17 cellular contexts compared by ENCODE assay signal in genomic region chr20:25459111-25459830, GRCh38. TPM values are rescaled to one million over a fixed set of nuclear protein-coding genes. Genes with fewer than 3 reads are reported as not detected.
DNase-seq lines count a peak whose midpoint lies in the region; ATAC-seq, FAIRE-seq and TF ChIP-seq lines count a peak whose summit lies in the region.
"Had no signal": no experiment of that assay in that cellular context is flagged by ENCODE, and none has a peak within 500 bp of the region (broad histone marks: within the 10 kb centered on the region; RNA-seq: fewer than 3 reads in every experiment).

No MANE protein-coding gene starts in this region.

- CTCF ChIA-PET in HepG2 (lab: Yijun Ruan, JAX; ENCODE audit: low intra/inter-chr PET ratio, low total read pairs): no interaction called here

- no peaks in the 10 kb centered on the region for H3K4me1 ChIP-seq in HepG2 (ENCODE audit: insufficient read depth, low read length)
- H3K4me1 ChIP-seq in right lobe of liver: no peaks in the 10 kb centered on the region

- H3K4me2 ChIP-seq in HepG2 (ENCODE audit: low read depth, low read length): no peak overlapping the region

- DNase-seq in HepG2 (ENCODE audit: low spot score) (no peak), right lobe of liver (no peak), mesenteric fat pad (ENCODE audit: low spot score) (peak; percentile 85), epidermal melanocyte (ENCODE audit: insufficient read length, low spot score) (no peak)
- DNase-seq in naive thymus-derived CD8-positive, alpha-beta T cell: no peak
- DNase-seq: 8988T; CD4-positive, alpha-beta memory T cell; DMS79; GM23248 had no signal

- intact Hi-C loops in HepG2 (cut with micrococcal nuclease; ENCODE audit: unreplicated experiment): no loop called here
- intact Hi-C loops in right lobe of liver (cut with DNase I): no loop called here
- intact Hi-C loops in dendritic cell treated with granulocyte-macrophage colony-stimulating factor and Interleukin-4, amounts not matched to agents 40 ng/mL and 50 ng/mL, for 4 days (cut with micrococcal nuclease): no loop called here

- peaks cover 42 to 65% of the 10 kb centered on the region in 2 experiments for H3K36me3 ChIP-seq in HepG2 (replicated peaks in 1 of 2; ENCODE audit: control insufficient read depth in 1 of 2, insufficient read depth in 2 of 2, low read length in 2 of 2)
- peaks cover 0 to 22% (median 3%) of the 10 kb centered on the region in 4 donors for H3K36me3 ChIP-seq in right lobe of liver

- H3K27ac ChIP-seq in HepG2 (ENCODE audit: extremely low read length, insufficient read depth, low read length): no peak overlapping the region
- H3K27ac ChIP-seq in right lobe of liver: no peak overlapping the region
- H3K27ac ChIP-seq: C4-2B, GM23248 had no signal

- H2AFZ ChIP-seq in HepG2 (ENCODE audit: low read length): no peak overlapping the region
- H2AFZ ChIP-seq: GM23248 had no signal

- no peak for TF ChIP-seq EP300 in HepG2 (IDR thresholded peaks at IDR 0.05; ENCODE audit: low read depth in 2 of 2, low read length in 2 of 2)
- TF ChIP-seq EP300 in HepG2 (CRISPR knock-in tag; IDR thresholded peaks at IDR 0.05; ENCODE audit: borderline replicate concordance): no peak

- no peak overlapping the region for H3K4me3 ChIP-seq in HepG2 (replicated peaks in 1 of 3; ENCODE audit: insufficient read depth in 1 of 3, low read depth in 2 of 3, low read length in 3 of 3)
- H3K4me3 ChIP-seq in right lobe of liver: no peak overlapping the region
- H3K4me3 ChIP-seq: GM12878, GM23248 had no signal

- no peaks in the 10 kb centered on the region for H3K9me3 Mint-ChIP-seq in dendritic cell treated with granulocyte-macrophage colony-stimulating factor and Interleukin-4, amounts not matched to agents 40 ng/mL and 50 ng/mL, for 4 days
- no peaks in the 10 kb centered on the region for H3K9me3 Mint-ChIP-seq in naive thymus-derived CD8-positive, alpha-beta T cell
- H3K9me3 Mint-ChIP-seq: CD4-positive, alpha-beta memory T cell; IgD-negative memory B cell had no signal

- no peak for TF ChIP-seq POLR2A in HepG2 (IDR thresholded peaks at IDR 0.05; ENCODE audit: insufficient read depth in 1 of 2, low read depth in 2 of 2, low read length in 2 of 2)
- no peak for TF ChIP-seq POLR2A in right lobe of liver (IDR thresholded peaks at IDR 0.05)

- no peak overlapping the region for H3K9ac ChIP-seq in HepG2 (ENCODE audit: insufficient read depth, low read depth, low read length)
- H3K9ac ChIP-seq: GM23248 had no signal

- WGBS in HepG2 (ENCODE audit: low lambda C conversion rate): 90% methylated on average over 19 of the region's 20 CpGs
- WGBS in right lobe of liver (ENCODE audit: insufficient coverage, low coverage, low lambda C conversion rate, missing lambda C conversion rate): 100% methylated on average over 4 of the region's 20 CpGs

- POLR2A ChIA-PET in HepG2 (lab: Yijun Ruan, JAX): no interaction called here
- POLR2A ChIA-PET in naive thymus-derived CD8-positive, alpha-beta T cell (lab: Charles Lee): no interaction called here

- TF ChIP-seq CTCF in HepG2 (CRISPR knock-in tag; IDR thresholded peaks at IDR 0.05) (no peak), right lobe of liver (IDR thresholded peaks at IDR 0.05) (no peak)

- H3K9me3 ChIP-seq in HepG2 (ENCODE audit: low read length) (no peaks in the 10 kb centered on the region), right lobe of liver (no peaks in the 10 kb centered on the region)

- H3K79me2 ChIP-seq in HepG2 (ENCODE audit: insufficient read depth, low read length): no peaks in the 10 kb centered on the region

- BruUV-seq in HepG2 (replicated peaks; lab: Mats Ljungman, UMichigan): no TSS peak

- FAIRE-seq in HepG2 (lab: Jason Lieb, UNC): no peak
- FAIRE-seq: GM12878, GM18507, H54 had no signal

- no peak overlapping the region for H3K4me3 Mint-ChIP-seq in dendritic cell treated with granulocyte-macrophage colony-stimulating factor and Interleukin-4, amounts not matched to agents 40 ng/mL and 50 ng/mL, for 4 days
- H3K4me3 Mint-ChIP-seq in naive thymus-derived CD8-positive, alpha-beta T cell: no peak overlapping the region
- H3K4me3 Mint-ChIP-seq: CD4-positive, alpha-beta memory T cell; IgD-negative memory B cell had no signal

- H3K36me3 Mint-ChIP-seq in dendritic cell treated with granulocyte-macrophage colony-stimulating factor and Interleukin-4, amounts not matched to agents 40 ng/mL and 50 ng/mL, for 4 days (ENCODE audit: low read depth): no peaks in the 10 kb centered on the region
- H3K36me3 Mint-ChIP-seq in naive thymus-derived CD8-positive, alpha-beta T cell: peaks cover 0 to 10% (median 6%) of the 10 kb centered on the region in 3 donors
- H3K36me3 Mint-ChIP-seq: CD4-positive, alpha-beta memory T cell had no signal

- in situ Hi-C loops in HepG2 (cut with HindIII; ENCODE audit: extremely low pct_ligation_motif_present, low pct_unique_long_range_greater_than_20kb): no loop called here

- H3K4me1 Mint-ChIP-seq in dendritic cell treated with granulocyte-macrophage colony-stimulating factor and Interleukin-4, amounts not matched to agents 40 ng/mL and 50 ng/mL, for 4 days (ENCODE audit: low read depth): peaks cover 42% of the 10 kb centered on the region
- H3K4me1 Mint-ChIP-seq in naive thymus-derived CD8-positive, alpha-beta T cell: peaks cover 0 to 2% (median 0%) of the 10 kb centered on the region in 4 donors
- H3K4me1 Mint-ChIP-seq: CD4-positive, alpha-beta memory T cell had no signal

- H3K27me3 ChIP-seq in HepG2 (ENCODE audit: control insufficient read depth in 1 of 2, insufficient read depth in 2 of 2, low read length in 2 of 2): no peaks in the 10 kb centered on the region
- no peaks in the 10 kb centered on the region for H3K27me3 ChIP-seq in right lobe of liver

- peaks cover 3% of the 10 kb centered on the region for H3K27me3 Mint-ChIP-seq in dendritic cell treated with granulocyte-macrophage colony-stimulating factor and Interleukin-4, amounts not matched to agents 40 ng/mL and 50 ng/mL, for 4 days
- no peaks in the 10 kb centered on the region for H3K27me3 Mint-ChIP-seq in naive thymus-derived CD8-positive, alpha-beta T cell
- H3K27me3 Mint-ChIP-seq: CD4-positive, alpha-beta memory T cell had no signal

- ATAC-seq in HepG2 (peak; percentile 3; the same call in 1 of the 3 replicates), right lobe of liver (no peak), GM21367 (IDR thresholded peaks at IDR 0.05; ENCODE audit: unreplicated experiment) (no peak), GM19351 (IDR thresholded peaks at IDR 0.05; ENCODE audit: unreplicated experiment) (no peak)
- ATAC-seq in naive thymus-derived CD8-positive, alpha-beta T cell: no peak
- ATAC-seq: GM12878 had no signal

- H4K20me1 ChIP-seq in HepG2 (ENCODE audit: insufficient read depth, low read length): no peaks in the 10 kb centered on the region

- peak overlapping the region; percentile 89 for H3K27ac Mint-ChIP-seq in dendritic cell treated with granulocyte-macrophage colony-stimulating factor and Interleukin-4, amounts not matched to agents 40 ng/mL and 50 ng/mL, for 4 days
- no peak overlapping the region for H3K27ac Mint-ChIP-seq in naive thymus-derived CD8-positive, alpha-beta T cell
- H3K27ac Mint-ChIP-seq: CD4-positive, alpha-beta memory T cell; IgD-negative memory B cell had no signal

- no peak for TF ChIP-seq RAD21 in HepG2 (CRISPR knock-in tag; IDR thresholded peaks at IDR 0.05)

TF ChIP-seq in HepG2, 621 proteins besides CTCF, POLR2A, EP300 and RAD21 (continues in another document):
- no peak for TF ChIP-seq XRCC5 (optimal IDR thresholded peaks at IDR 0.05; ENCODE audit: low read length)

RNA-seq across cellular contexts. Expression of gene GINS1, which starts 51.8 kb away (rescaled TPM):
- total RNA-seq in HepG2 (2016; rRNA removed; fragmentation: Illumina TruSeq; extraction: Trizol) (59.9 and 74.6 TPM in 2 replicates), right lobe of liver (1 to 10 TPM in 2 of 6 experiments, under 1 TPM in 4; 0.37 to 3.5 (median 0.76) TPM), mesenteric fat pad (0.58 TPM)
- total RNA-seq in HepG2 (2016; cell fraction: cytosol; rRNA removed; fragmentation: Illumina TruSeq; extraction: Trizol; ENCODE audit: low read depth): 12.1 and 13.7 TPM in 2 replicates
- total RNA-seq in HepG2 (2016; cell fraction: insoluble cytoplasmic fraction; rRNA removed; fragmentation: Illumina TruSeq; extraction: Trizol): 62.2 and 82.5 TPM in 2 replicates
- 27.4 and 32.8 TPM in 2 replicates for total RNA-seq in HepG2 (2016; cell fraction: membrane; rRNA removed; fragmentation: Illumina TruSeq; extraction: Trizol)
- 30.1 and 33.0 TPM in 2 replicates for total RNA-seq in HepG2 (2016; cell fraction: nucleus; rRNA removed; fragmentation: Illumina TruSeq; extraction: Trizol)
- 10.3 and 14.6 TPM in 2 replicates for polyA plus RNA-seq in HepG2 (2011; rRNA removed)
- polyA plus RNA-seq in HepG2 (2011; cell fraction: cytosol; rRNA removed): 8.1 and 9.7 TPM in 2 replicates
- polyA plus RNA-seq in HepG2 (2011; cell fraction: nucleus; rRNA removed): 5.7 and 6.6 TPM in 2 replicates
- polyA plus RNA-seq in HepG2 (2012): 6.6 and 15.3 TPM in 2 replicates
- polyA plus RNA-seq in HepG2 (2016; cell fraction: cytosol; fragmentation: Illumina TruSeq; extraction: Trizol; ENCODE audit: low read depth): 3.4 and 3.7 TPM in 2 replicates
- 62.2 and 68.3 TPM in 2 replicates for polyA plus RNA-seq in HepG2 (2016; cell fraction: insoluble cytoplasmic fraction; fragmentation: Illumina TruSeq; extraction: Trizol; ENCODE audit: low read depth)
- polyA plus RNA-seq in HepG2 (2016; cell fraction: membrane; fragmentation: Illumina TruSeq; extraction: Trizol; ENCODE audit: low read depth): 11.0 and 11.7 TPM in 2 replicates
- 50.8 and 54.7 TPM in 2 replicates for polyA plus RNA-seq in HepG2 (2016; cell fraction: nucleus; fragmentation: Illumina TruSeq; extraction: Trizol; ENCODE audit: insufficient read depth, low read depth)
- polyA minus RNA-seq in HepG2 (2011; rRNA and poly(A)+ RNA removed; ENCODE audit: low replicate concordance): 9.2 and 15.1 TPM in 2 replicates
- polyA minus RNA-seq in HepG2 (2011; cell fraction: cytosol; rRNA and poly(A)+ RNA removed): 8.7 and 11.2 TPM in 2 replicates
- 8.8 and 9.4 TPM in 2 replicates for polyA minus RNA-seq in HepG2 (2011; cell fraction: nucleus; rRNA and poly(A)+ RNA removed)
- 1 to 10 TPM in 1 of 2 experiments, under 1 TPM in 1; 0.41 to 1.4 TPM for total RNA-seq in naive thymus-derived CD8-positive, alpha-beta T cell
- under 1 TPM; 0.25 to 0.89 (median 0.30) TPM for polyA plus RNA-seq in naive thymus-derived CD8-positive, alpha-beta T cell
